Comparison of ENCODE assay signal across 16 cellular contexts in the genomic region with DNA sequence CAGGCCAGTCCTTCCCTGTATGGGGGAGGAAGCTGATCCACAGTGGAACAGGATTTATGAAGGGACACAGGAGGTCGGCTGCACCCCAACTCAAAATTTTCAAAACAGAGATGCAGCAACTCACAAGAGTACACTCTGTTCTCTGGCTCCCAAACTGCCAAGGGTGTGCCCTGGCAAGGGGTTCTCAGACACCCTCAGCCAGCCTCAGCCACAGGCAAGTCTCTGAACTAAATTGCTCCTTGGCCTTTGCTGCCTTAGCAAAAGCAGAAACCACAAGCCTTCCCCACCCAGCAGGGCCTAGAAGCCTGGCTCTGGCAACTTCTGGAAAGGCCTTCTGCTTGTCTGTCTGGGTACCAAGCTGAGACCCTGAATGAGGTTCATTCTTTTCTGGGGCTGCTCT. TPM values are rescaled to one million over a fixed set of nuclear protein-coding genes. Genes with fewer than 3 reads are reported as not detected.
A peak's percentile ranks its signal among the peaks of the same experiment; 100 is the strongest.
DNase-seq lines count a peak whose midpoint lies in the region; ATAC-seq and TF ChIP-seq lines count a peak whose summit lies in the region.
"Had no signal": no experiment of that assay in that cellular context is flagged by ENCODE, and none has a peak within 500 bp of the region (broad histone marks: within the 10 kb centered on the region; RNA-seq: fewer than 3 reads in every experiment).

No MANE protein-coding gene starts in this region.

- no peaks in the 10 kb centered on the region for H3K9me3 ChIP-seq in thoracic aorta
- no peaks in the 10 kb centered on the region for H3K9me3 ChIP-seq in Caco-2
- H3K9me3 ChIP-seq in effector memory CD4-positive, alpha-beta T cell (ENCODE audit: control insufficient read depth, low read length): no peaks in the 10 kb centered on the region
- H3K9me3 ChIP-seq: colonic mucosa had no signal

- H3K4me1 ChIP-seq in thoracic aorta (ENCODE audit: control insufficient read depth in 1 of 2, low read depth in 2 of 2): peaks cover 21 to 35% of the 10 kb centered on the region in 2 donors
- no peaks in the 10 kb centered on the region for H3K4me1 ChIP-seq in Caco-2
- H3K4me1 ChIP-seq in effector memory CD4-positive, alpha-beta T cell (ENCODE audit: control insufficient read depth, insufficient read depth, low read length, poor library complexity, severe bottlenecking): no peaks in the 10 kb centered on the region
- H3K4me1 ChIP-seq: colonic mucosa had no signal

- H3K27ac ChIP-seq in thoracic aorta: peak overlapping the region; percentile 60 to 66
- H3K27ac ChIP-seq in effector memory CD4-positive, alpha-beta T cell (ENCODE audit: insufficient read depth, low read length, poor library complexity, severe bottlenecking): no peak overlapping the region
- H3K27ac ChIP-seq: C4-2B, colonic mucosa had no signal

- no TSS peak for BruUV-seq in Caco-2 (replicated peaks; lab: Mats Ljungman, UMichigan)

- CTCF ChIA-PET in Caco-2 (lab: Charles Lee): no interaction called here

- H3K27ac Mint-ChIP-seq in activated T-helper 17 cell treated with anti-CD3 and anti-CD28 coated beads, Interleukin-2, amount 50 U/mL, for 72 hours: peak overlapping the region; percentile 61
- no peak overlapping the region for H3K27ac Mint-ChIP-seq in Caco-2 (ENCODE audit: unreplicated experiment)
- H3K27ac Mint-ChIP-seq: activated naive CD8-positive, alpha-beta T cell had no signal

- ATAC-seq in activated T-helper 17 cell treated with anti-CD3 and anti-CD28 coated beads, Interleukin-2, amount 50 U/mL, for 72 hours (replicated peaks): no peak
- no peak for ATAC-seq in thoracic aorta (ENCODE audit: insufficient number of reproducible peaks, low FRiP score, low read depth)
- ATAC-seq: HCT116 had no signal

- no peak overlapping the region for H3K4me3 Mint-ChIP-seq in activated T-helper 17 cell treated with anti-CD3 and anti-CD28 coated beads, Interleukin-2, amount 50 U/mL, for 72 hours
- H3K4me3 Mint-ChIP-seq in Caco-2 (ENCODE audit: unreplicated experiment): no peak overlapping the region
- H3K4me3 Mint-ChIP-seq: activated naive CD8-positive, alpha-beta T cell had no signal

- H3K4me1 Mint-ChIP-seq in activated T-helper 17 cell treated with anti-CD3 and anti-CD28 coated beads, Interleukin-2, amount 50 U/mL, for 72 hours: no peaks in the 10 kb centered on the region
- no peaks in the 10 kb centered on the region for H3K4me1 Mint-ChIP-seq in Caco-2 (ENCODE audit: low read depth, unreplicated experiment)

- TF ChIP-seq CTCF in thoracic aorta (IDR thresholded peaks at IDR 0.05): no peak
- TF ChIP-seq CTCF in Caco-2 (IDR thresholded peaks at IDR 0.05; ENCODE audit: insufficient read depth in 1 of 2, low read depth in 1 of 2, low read length in 1 of 2, severe bottlenecking in 1 of 2, unreplicated experiment in 1 of 2): no peak

- POLR2A ChIA-PET in Caco-2 (lab: Charles Lee): no interaction called here

- H3K36me3 ChIP-seq in thoracic aorta: no peaks in the 10 kb centered on the region
- no peaks in the 10 kb centered on the region for H3K36me3 ChIP-seq in Caco-2 (ENCODE audit: control insufficient read depth, insufficient read depth, low read length)
- H3K36me3 ChIP-seq in effector memory CD4-positive, alpha-beta T cell (ENCODE audit: control insufficient read depth, insufficient read depth, low read length): no peaks in the 10 kb centered on the region
- H3K36me3 ChIP-seq: colonic mucosa had no signal

- H3K4me3 ChIP-seq in thoracic aorta (no peak overlapping the region), Caco-2 (ENCODE audit: low read depth, low read length) (no peak overlapping the region)
- H3K4me3 ChIP-seq in effector memory CD4-positive, alpha-beta T cell (ENCODE audit: insufficient read depth, low read depth, low read length, poor library complexity, severe bottlenecking): no peak overlapping the region
- H3K4me3 ChIP-seq: colonic mucosa had no signal

- H3K27me3 ChIP-seq in thoracic aorta (replicated peaks; ENCODE audit: insufficient read depth) (no peaks in the 10 kb centered on the region), Caco-2 (replicated peaks; ENCODE audit: control insufficient read depth, insufficient read depth, low read length) (no peaks in the 10 kb centered on the region)
- H3K27me3 ChIP-seq in effector memory CD4-positive, alpha-beta T cell (replicated peaks; ENCODE audit: control insufficient read depth, insufficient read depth, low read length, poor library complexity, severe bottlenecking): no peaks in the 10 kb centered on the region
- H3K27me3 ChIP-seq: colonic mucosa had no signal

- H3K27me3 Mint-ChIP-seq in activated T-helper 17 cell treated with anti-CD3 and anti-CD28 coated beads, Interleukin-2, amount 50 U/mL, for 72 hours: peaks cover 2% of the 10 kb centered on the region
- H3K27me3 Mint-ChIP-seq in Caco-2 (ENCODE audit: insufficient read depth, unreplicated experiment): no peaks in the 10 kb centered on the region
- H3K27me3 Mint-ChIP-seq: activated naive CD8-positive, alpha-beta T cell had no signal

- DNase-seq in fibroblast of peridontal ligament (ENCODE audit: extremely low read depth): peak; percentile 27
- DNase-seq in myocyte (ENCODE audit: low read depth): peak; percentile 46
- no peak for DNase-seq in thoracic aorta (ENCODE audit: low spot score)
- no peak for DNase-seq in Caco-2
- DNase-seq in NCI-H146 (lab: John Stamatoyannopoulos, UW): no peak
- no peak for DNase-seq in effector memory CD4-positive, alpha-beta T cell
- no peak for DNase-seq in activated T-cell treated with anti-CD3 and anti-CD28 coated beads for 4 hours
- DNase-seq: colonic mucosa; NCI-H1417 treated with DMSO at 0.1 percent for 48 hours; NCI-H69; stimulated activated CD4-positive, alpha-beta T cell treated with anti-CD3 and anti-CD28 coated beads, Interleukin-4, amount 100 ng/mL, for 1 hour; stimulated activated naive CD4-positive, alpha-beta T cell treated with Interleukin-2 at 50 U/mL for 16 hours had no signal

- no peaks in the 10 kb centered on the region for H3K36me3 Mint-ChIP-seq in activated T-helper 17 cell treated with anti-CD3 and anti-CD28 coated beads, Interleukin-2, amount 50 U/mL, for 72 hours (ENCODE audit: low read depth)
- no peaks in the 10 kb centered on the region for H3K36me3 Mint-ChIP-seq in Caco-2 (ENCODE audit: insufficient read depth, unreplicated experiment)
- H3K36me3 Mint-ChIP-seq: activated naive CD8-positive, alpha-beta T cell had no signal

- no peaks in the 10 kb centered on the region for H3K9me3 Mint-ChIP-seq in activated T-helper 17 cell treated with anti-CD3 and anti-CD28 coated beads, Interleukin-2, amount 50 U/mL, for 72 hours
- H3K9me3 Mint-ChIP-seq in Caco-2 (ENCODE audit: unreplicated experiment): no peaks in the 10 kb centered on the region

- intact Hi-C loops in Caco-2 (cut with micrococcal nuclease; ENCODE audit: unreplicated experiment): no loop called here

RNA-seq across cellular contexts. Expression of a gene that starts 36.6 kb away (rescaled TPM):
- total RNA-seq in activated T-helper 17 cell treated with anti-CD3 and anti-CD28 coated beads, Interleukin-2, amount 50 U/mL, for 72 hours: 10 to 100 TPM in 1 of 2 donors, 1 to 10 TPM in 1; 6.8 to 25.8 TPM
- total RNA-seq in myocyte (84.0 and 150 TPM in 2 replicates), thoracic aorta (1,000 to 10,000 TPM in 1 of 2 donors, 100 to 1,000 TPM in 1; 805 to 1,722 TPM), Caco-2 (2022) (20.8 and 24.1 TPM in 2 replicates)
- 142 TPM for polyA plus RNA-seq in myocyte (2012)

Comparison
In these comparisons a context has a peak if more than half of its experiments do, and no peak if none do; other contexts are left out.
1. DNase-seq: peak in fibroblast of peridontal ligament (single experiment) and myocyte (single experiment); none in thoracic aorta (single experiment), Caco-2 (0 of 2), NCI-H146 (single experiment), effector memory CD4-positive, alpha-beta T cell (0 of 3) and activated T-cell treated with anti-CD3 and anti-CD28 coated beads for 4 hours (single experiment).